1 cellular context compared by ENCODE assay signal in the genomic region with DNA sequence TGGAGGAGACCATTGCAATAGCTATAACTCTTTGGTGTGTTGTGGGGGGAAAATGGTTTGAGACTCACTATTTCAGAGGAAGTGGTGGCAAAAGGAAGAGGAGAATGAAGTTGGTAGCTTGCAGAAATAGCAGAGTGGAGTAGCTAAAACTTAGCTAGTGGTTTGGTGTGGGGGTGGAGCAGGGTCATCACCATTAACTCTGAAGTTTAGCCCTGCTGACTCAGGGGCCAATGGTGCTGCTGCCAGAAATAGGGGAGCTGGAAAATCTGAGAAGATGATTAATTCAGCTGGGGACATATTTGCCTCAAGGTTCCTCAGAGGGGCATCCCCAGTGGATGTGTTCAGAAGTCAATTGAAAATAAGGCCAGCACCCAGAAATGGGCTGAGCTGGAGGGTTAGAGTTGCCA.
TF ChIP-seq lines count a peak whose summit lies in the region.

No MANE protein-coding gene starts in this region.

TF ChIP-seq in SK-N-SH, 30 proteins besides CTCF, POLR2A, EP300 and RAD21 (continued from another document):
- TF ChIP-seq, protein P1, sequence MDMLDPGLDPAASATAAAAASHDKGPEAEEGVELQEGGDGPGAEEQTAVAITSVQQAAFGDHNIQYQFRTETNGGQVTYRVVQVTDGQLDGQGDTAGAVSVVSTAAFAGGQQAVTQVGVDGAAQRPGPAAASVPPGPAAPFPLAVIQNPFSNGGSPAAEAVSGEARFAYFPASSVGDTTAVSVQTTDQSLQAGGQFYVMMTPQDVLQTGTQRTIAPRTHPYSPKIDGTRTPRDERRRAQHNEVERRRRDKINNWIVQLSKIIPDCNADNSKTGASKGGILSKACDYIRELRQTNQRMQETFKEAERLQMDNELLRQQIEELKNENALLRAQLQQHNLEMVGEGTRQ (IDR thresholded peaks at IDR 0.05; ENCODE audit: borderline replicate concordance, low read depth, low read length), result no peak
- TF ChIP-seq TAF1 (IDR thresholded peaks at IDR 0.05; ENCODE audit: borderline replicate concordance, low read depth, low read length), result no peak
